In the genomic region with DNA sequence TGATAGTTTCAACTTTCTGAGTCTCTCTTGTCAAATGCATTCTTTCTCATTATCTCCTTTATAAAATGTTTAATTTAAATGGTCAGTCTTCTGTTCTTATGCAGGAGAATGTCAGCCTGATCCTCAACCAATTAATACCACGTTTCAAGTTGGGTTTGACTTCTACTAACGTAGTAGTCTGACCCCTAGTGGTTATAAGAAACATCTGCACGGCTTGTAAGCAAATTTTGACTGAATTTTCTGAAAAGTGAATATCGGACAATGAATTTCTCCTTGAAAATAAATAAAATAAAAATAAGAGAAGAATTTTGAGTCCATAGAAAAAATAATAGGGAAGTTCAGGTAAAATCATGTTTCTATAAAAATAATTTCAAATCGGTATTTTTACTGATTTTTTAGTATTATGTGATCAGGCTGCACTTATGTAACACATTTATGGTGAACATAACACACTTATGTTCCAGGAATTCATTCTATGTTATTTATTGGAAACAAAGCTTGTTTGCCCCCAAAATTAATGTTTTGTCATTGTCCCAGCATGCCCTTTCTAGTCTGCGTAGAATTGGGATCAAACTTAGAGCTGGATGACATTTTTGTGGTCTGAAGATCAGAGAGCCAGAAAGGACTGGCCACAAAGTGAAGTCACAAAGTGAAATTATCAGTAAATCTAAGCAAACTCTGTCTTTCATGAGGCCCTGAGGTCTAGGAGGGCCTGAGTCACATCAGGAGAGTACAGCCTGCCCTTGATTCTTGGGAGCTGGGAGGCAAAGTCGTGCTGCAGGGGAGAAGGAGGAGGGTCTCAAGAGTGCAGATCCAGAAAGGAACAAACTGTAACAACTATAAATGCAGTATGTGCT, we compare ENCODE assay signal across 8 cellular contexts.
DNase-seq lines count a peak whose midpoint lies in the region; ATAC-seq and TF ChIP-seq lines count a peak whose summit lies in the region.

No MANE protein-coding gene starts in this region.

- H3K4me1 ChIP-seq in left lung: no peaks in the 10 kb centered on the region

- intact Hi-C loops in left lung (cut with DNase I): no loop called here

- H3K9me3 ChIP-seq in left lung: no peaks in the 10 kb centered on the region

- H3K27ac ChIP-seq in left lung: no peak overlapping the region

- H3K36me3 ChIP-seq in left lung: no peaks in the 10 kb centered on the region

- ATAC-seq in HG03039 (IDR thresholded peaks at IDR 0.05; ENCODE audit: unreplicated experiment): peak; percentile 56
- peak; percentile 70 for ATAC-seq in left lung
- no peak for ATAC-seq in HG02840 (IDR thresholded peaks at IDR 0.05; ENCODE audit: low FRiP score, unreplicated experiment)

- H3K4me3 ChIP-seq in left lung: no peak overlapping the region

- in situ Hi-C loops in T47D (cut with HindIII; ENCODE audit: low pct_unique_long_range_greater_than_20kb, low sequenced_read_pairs): no loop called here

- DNase-seq in DMS53 (lab: John Stamatoyannopoulos, UW) (peak; percentile 69), NCI-H526 treated with DMSO at 0.1 percent for 48 hours (lab: John Stamatoyannopoulos, UW) (peak; percentile 22), T47D (ENCODE audit: low read depth in 1 of 2, low spot score in 1 of 2) (peak; percentile 14 to 63), left lung (no peak), NK-92 (lab: John Stamatoyannopoulos, UW; ENCODE audit: unreplicated experiment) (no peak), GF-D8 (lab: John Stamatoyannopoulos, UW) (no peak)

- peak; percentile 73 to 79 for TF ChIP-seq CTCF in left lung (IDR thresholded peaks at IDR 0.05)

- H3K27me3 ChIP-seq in left lung: no peaks in the 10 kb centered on the region

Comparison
In these comparisons a context has a peak if more than half of its experiments do, and no peak if none do; other contexts are left out.
1. DNase-seq: peak in DMS53 (single experiment), NCI-H526 treated with DMSO at 0.1 percent for 48 hours (single experiment) and T47D (2 of 2); none in left lung (0 of 2), NK-92 (single experiment) and GF-D8 (single experiment).